14 cellular contexts compared by ENCODE assay signal in the genomic region with DNA sequence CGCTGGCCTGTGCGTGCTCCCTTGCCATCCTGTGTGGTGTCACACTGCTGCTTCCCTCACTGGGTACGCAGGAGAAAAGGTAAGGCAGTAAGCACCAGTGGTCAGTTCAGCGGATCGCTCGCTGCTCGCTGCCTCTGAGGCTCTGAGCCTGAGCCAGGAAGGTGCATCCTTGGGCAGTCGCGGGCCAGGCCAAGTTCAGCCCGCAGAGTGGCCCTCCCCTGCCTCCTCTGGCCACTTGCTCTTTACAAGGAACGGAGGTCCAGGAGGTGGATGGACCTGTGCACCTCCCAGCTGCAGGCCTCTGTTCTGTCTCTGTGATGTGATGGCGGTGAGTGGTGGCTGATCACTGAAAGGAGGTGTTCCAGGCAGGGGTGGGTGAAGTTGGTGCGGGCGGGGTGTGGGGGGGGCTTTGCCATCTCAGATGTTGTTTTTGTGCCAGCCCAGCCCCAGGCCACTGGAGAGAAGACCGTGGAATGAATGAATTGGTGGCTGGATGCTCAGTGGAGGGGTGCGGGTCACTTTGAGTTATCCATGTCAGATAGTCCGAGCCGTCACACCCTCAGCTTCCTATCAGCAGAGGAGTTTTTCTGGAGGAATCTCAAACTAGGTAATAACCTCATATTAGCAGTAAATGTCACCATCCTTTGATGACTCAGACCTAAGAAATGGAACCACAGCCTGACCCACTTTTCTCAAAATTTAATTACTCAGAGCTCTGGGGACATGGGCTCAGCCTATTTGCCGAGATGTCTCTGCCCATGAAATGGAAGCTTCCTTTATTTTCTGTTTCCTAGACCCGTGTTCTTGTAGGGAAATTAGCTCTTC. TPM values are rescaled to one million over a fixed set of nuclear protein-coding genes. Genes with fewer than 3 reads are reported as not detected.
DNase-seq lines count a peak whose midpoint lies in the region; ATAC-seq and TF ChIP-seq lines count a peak whose summit lies in the region.
"Had no signal": no experiment of that assay in that cellular context is flagged by ENCODE, and none has a peak within 500 bp of the region (broad histone marks: within the 10 kb centered on the region; RNA-seq: fewer than 3 reads in every experiment).

No MANE protein-coding gene starts in this region.

- H3K36me3 Mint-ChIP-seq in CD4-positive, CD25-positive, alpha-beta regulatory T cell, result no peaks in the 10 kb centered on the region
- H3K36me3 Mint-ChIP-seq: naive thymus-derived CD8-positive, alpha-beta T cell had no signal

- H3K27me3 Mint-ChIP-seq in CD4-positive, CD25-positive, alpha-beta regulatory T cell, result no peaks in the 10 kb centered on the region

- no peak overlapping the region for H3K27ac ChIP-seq in CD4-positive, CD25-positive, alpha-beta regulatory T cell (ENCODE audit: insufficient read depth, low read length, poor library complexity, severe bottlenecking)
- H3K27ac ChIP-seq in HEK293 (ENCODE audit: extremely low read depth, low read depth, low read length) (no peak overlapping the region), psoas muscle (no peak overlapping the region)
- H3K27ac ChIP-seq: testis had no signal

- CTCF ChIA-PET in HEK293 (lab: Yijun Ruan, JAX), result interaction anchor here (1.0 to 2.4 kb wide), 3 partner anchors 8 to 200 kb away, joined by 3 to 9 read pairs (median 4); no protein-coding TSS in a partner anchor

- DNase-seq in CD4-positive, CD25-positive, alpha-beta regulatory T cell, result no peak
- DNase-seq in choroid plexus epithelial cell (ENCODE audit: low read depth) (peak; percentile 80), psoas muscle (peak; percentile 16 to 37), NCI-H1092 treated with DMSO at 0.1 percent for 48 hours (lab: John Stamatoyannopoulos, UW) (no peak), NCI-H446 (lab: John Stamatoyannopoulos, UW) (no peak), HK-2 (ENCODE audit: unreplicated experiment) (no peak)
- DNase-seq: DMS153; NCI-H1048; NK-92 treated with Interleukin-12 subunit alpha and Interleukin-12 subunit beta, amount 100 ng/mL, for 24 hours; T-helper 9 cell; testis had no signal

- H3K4me1 Mint-ChIP-seq in CD4-positive, CD25-positive, alpha-beta regulatory T cell, result peaks cover 0 to 4% (median 3%) of the 10 kb centered on the region in 4 donors
- H3K4me1 Mint-ChIP-seq: naive thymus-derived CD8-positive, alpha-beta T cell had no signal

- 84 to 91% (median 89%) methylated on average over 20 of the region's 20 CpGs for WGBS in psoas muscle, 3 donors

- POLR2A ChIA-PET in HEK293 (lab: Yijun Ruan, JAX), result interaction anchor here (1.1 kb wide), 1 partner anchor 9 kb away, joined by 3 read pairs; no protein-coding TSS in a partner anchor

- no peaks in the 10 kb centered on the region for H3K9me3 ChIP-seq in CD4-positive, CD25-positive, alpha-beta regulatory T cell (ENCODE audit: control insufficient read depth in 2 of 2, low read length in 2 of 2)
- no peaks in the 10 kb centered on the region for H3K9me3 ChIP-seq in HEK293 (ENCODE audit: control insufficient read depth, insufficient read depth, low read depth, low read length)
- H3K9me3 ChIP-seq in psoas muscle, result no peaks in the 10 kb centered on the region
- H3K9me3 ChIP-seq: testis had no signal

- H3K4me3 Mint-ChIP-seq in CD4-positive, CD25-positive, alpha-beta regulatory T cell, result peak overlapping the region in 2 of 4 donors; percentile 24 to 82
- H3K4me3 Mint-ChIP-seq: naive thymus-derived CD8-positive, alpha-beta T cell had no signal

- H3K4me3 ChIP-seq in CD4-positive, CD25-positive, alpha-beta regulatory T cell (ENCODE audit: low read depth, low read length), result no peak overlapping the region
- H3K4me3 ChIP-seq in HEK293 (ENCODE audit: low read depth, low read length) (no peak overlapping the region), choroid plexus epithelial cell (ENCODE audit: low read depth, low read length) (no peak overlapping the region), psoas muscle (no peak overlapping the region)
- H3K4me3 ChIP-seq: testis had no signal

- peak; percentile 38 to 54 for ATAC-seq in CD4-positive, CD25-positive, alpha-beta regulatory T cell (ENCODE audit: low read depth in 2 of 2)
- ATAC-seq in psoas muscle (peak in 1 of 4 donors; percentile 35), HG03565 (IDR thresholded peaks at IDR 0.05; ENCODE audit: unreplicated experiment) (no peak)
- ATAC-seq: naive thymus-derived CD8-positive, alpha-beta T cell had no signal

- H3K27me3 ChIP-seq in CD4-positive, CD25-positive, alpha-beta regulatory T cell (ENCODE audit: control insufficient read depth, insufficient read depth, low read length), result no peaks in the 10 kb centered on the region
- peaks cover 0 to 38% (median 4%) of the 10 kb centered on the region in 3 donors for H3K27me3 ChIP-seq in psoas muscle (ENCODE audit: insufficient read depth in 3 of 3, low read length in 2 of 3)
- H3K27me3 ChIP-seq: testis had no signal

- H3K36me3 ChIP-seq in CD4-positive, CD25-positive, alpha-beta regulatory T cell (ENCODE audit: control insufficient read depth, insufficient read depth, low read length), result no peaks in the 10 kb centered on the region
- H3K36me3 ChIP-seq in HEK293 (ENCODE audit: control insufficient read depth in 2 of 2, insufficient read depth in 1 of 2, low read length in 2 of 2) (peaks cover 0 to 3% of the 10 kb centered on the region in 2 experiments; a peak in 1 of 3 replicates), psoas muscle (ENCODE audit: insufficient read depth in 1 of 2, low read depth in 1 of 2) (no peaks in the 10 kb centered on the region)

- intact Hi-C loops in psoas muscle (cut with DNase I), result loop anchor here in 1 of 2 donors (10.0 kb wide), 1 partner anchor 194 kb away; no protein-coding TSS in a partner anchor

- peak overlapping the region in 1 of 3 donors; percentile 69 for H3K27ac Mint-ChIP-seq in CD4-positive, CD25-positive, alpha-beta regulatory T cell
- H3K27ac Mint-ChIP-seq: naive thymus-derived CD8-positive, alpha-beta T cell had no signal

- TF ChIP-seq CTCF in HEK293 (tag by site-specific recombination; IDR thresholded peaks at IDR 0.05) (no peak), choroid plexus epithelial cell (conservative IDR thresholded peaks at IDR 0.05; ENCODE audit: low read depth, low read length) (no peak), psoas muscle (IDR thresholded peaks at IDR 0.05) (no peak)

- no peaks in the 10 kb centered on the region for H3K4me1 ChIP-seq in CD4-positive, CD25-positive, alpha-beta regulatory T cell (ENCODE audit: control insufficient read depth, insufficient read depth, low read length, poor library complexity, severe bottlenecking)
- H3K4me1 ChIP-seq in HEK293 (ENCODE audit: control insufficient read depth, insufficient read depth, low read length) (no peaks in the 10 kb centered on the region), psoas muscle (no peaks in the 10 kb centered on the region)

- H3K9me3 Mint-ChIP-seq in CD4-positive, CD25-positive, alpha-beta regulatory T cell, result no peaks in the 10 kb centered on the region
- H3K9me3 Mint-ChIP-seq: naive thymus-derived CD8-positive, alpha-beta T cell had no signal

TF ChIP-seq in HEK293, 187 proteins besides CTCF, POLR2A, EP300 and RAD21 (continues in another document):
- 0 out of 2 replicates have a peak, but pooled peaks have one; percentile 16 for TF ChIP-seq ZNF366 (tag by site-specific recombination; conservative IDR thresholded peaks at IDR 0.05)
- TF ChIP-seq SP7 (tag by site-specific recombination; IDR thresholded peaks at IDR 0.05), result 0 out of 2 replicates have a peak, but pooled peaks have one; percentile 36
- no peak for TF ChIP-seq ZNF560 (tag by site-specific recombination; IDR thresholded peaks at IDR 0.05; ENCODE audit: borderline replicate concordance)
- TF ChIP-seq ZSCAN5A (tag by site-specific recombination; IDR thresholded peaks at IDR 0.05), result no peak
- no peak for TF ChIP-seq ZNF37A (tag by site-specific recombination; IDR thresholded peaks at IDR 0.05)
- peak; percentile 64 for TF ChIP-seq PRDM10 (tag by site-specific recombination; IDR thresholded peaks at IDR 0.05)
- TF ChIP-seq HOXC10 (CRISPR knock-in tag; IDR thresholded peaks at IDR 0.05), result no peak
- no peak for TF ChIP-seq ZNF426 (tag by site-specific recombination; IDR thresholded peaks at IDR 0.05)

RNA-seq across cellular contexts. Expression of gene COL5A1, which starts 7.3 kb away (rescaled TPM):
- 1.7 TPM for total RNA-seq in CD4-positive, CD25-positive, alpha-beta regulatory T cell
- polyA plus RNA-seq in CD4-positive, CD25-positive, alpha-beta regulatory T cell, result under 1 TPM in 2 of 4 donors, not detected in 2; 0.02 to 0.10 TPM
- total RNA-seq in psoas muscle, result 10 to 100 TPM in 1 of 4 donors, 1 to 10 TPM in 3; 3.4 to 11.3 (median 4.7) TPM
- polyA plus RNA-seq in psoas muscle, result 1 to 10 TPM; 1.7 to 2.8 (median 2.6) TPM
- polyA plus RNA-seq: naive thymus-derived CD8-positive, alpha-beta T cell had no signal

Comparison
In these comparisons a context has a peak if more than half of its experiments do, and no peak if none do; other contexts are left out.
1. DNase-seq: peak in choroid plexus epithelial cell (single experiment) and psoas muscle (2 of 2); none in CD4-positive, CD25-positive, alpha-beta regulatory T cell (0 of 3), NCI-H1092 treated with DMSO at 0.1 percent for 48 hours (single experiment), NCI-H446 (0 of 2) and HK-2 (single experiment).